Comparison of ENCODE assay signal across 21 cellular contexts in the genomic region with DNA sequence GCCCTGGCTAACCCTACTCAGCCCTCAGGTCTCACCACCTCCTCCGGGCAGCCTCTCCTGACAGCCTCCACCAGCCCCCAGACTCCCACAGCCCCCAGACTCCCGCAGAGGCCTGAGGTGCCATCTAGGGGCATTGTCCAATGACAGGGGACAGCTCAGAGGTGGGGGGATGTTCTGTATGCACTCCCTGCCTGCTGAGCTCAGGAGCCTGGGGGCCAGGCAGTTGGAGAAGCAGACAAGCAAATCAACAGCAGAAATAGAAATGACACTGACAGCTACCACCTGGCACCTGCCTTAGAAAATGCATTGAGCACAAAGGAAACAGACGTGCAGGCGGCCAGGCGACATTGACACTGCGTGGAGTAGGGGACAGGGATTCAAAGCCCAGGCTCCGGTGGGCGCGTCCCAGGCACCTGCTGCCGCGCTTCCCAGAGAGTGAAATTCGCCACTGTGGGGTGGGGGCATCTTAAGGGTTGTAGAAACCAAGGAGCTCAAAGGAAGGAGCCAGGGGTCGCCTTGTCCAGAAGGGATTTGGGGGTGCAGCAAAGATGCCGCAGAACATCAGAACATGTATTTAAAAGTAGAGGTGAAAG. TPM values are rescaled to one million over a fixed set of nuclear protein-coding genes. Genes with fewer than 3 reads are reported as not detected.
DNase-seq lines count a peak whose midpoint lies in the region; ATAC-seq and TF ChIP-seq lines count a peak whose summit lies in the region.
"Had no signal": no experiment of that assay in that cellular context is flagged by ENCODE, and none has a peak within 500 bp of the region (broad histone marks: within the 10 kb centered on the region; RNA-seq: fewer than 3 reads in every experiment).

No MANE protein-coding gene starts in this region.

- CTCF ChIA-PET in IMR-90 (lab: Yijun Ruan, JAX) (no interaction called here), OCI-LY7 (lab: Charles Lee; ENCODE audit: unreplicated experiment) (no interaction called here)

- H3K9me2 ChIP-seq in OCI-LY7 (ENCODE audit: insufficient read depth, low read length) = no peaks in the 10 kb centered on the region

- H3K27me3 ChIP-seq in BLaER1 treated with 17β-estradiol and CSF1 and Interleukin-3, amounts not matched to agents 10 nM and 100 nM = no peaks in the 10 kb centered on the region
- no peaks in the 10 kb centered on the region for H3K27me3 ChIP-seq in IMR-90 (ENCODE audit: control insufficient read depth, insufficient read depth, low read length)
- H3K27me3 ChIP-seq: suprapubic skin had no signal

- H3K79me2 ChIP-seq in OCI-LY7 (ENCODE audit: insufficient read depth, low read depth, low read length) = no peaks in the 10 kb centered on the region

- in situ Hi-C loops in IMR-90 (cut with MboI; ENCODE audit: low sequenced_read_pairs) = no loop called here

- peaks cover 0 to 9% of the 10 kb centered on the region in 2 experiments; a peak in 1 of 4 replicates for H3K79me1 ChIP-seq in IMR-90 (ENCODE audit: low read depth in 1 of 2, low read length in 2 of 2)

- peak overlapping the region; percentile 98 for H3K4ac ChIP-seq in IMR-90 (ENCODE audit: low read depth, low read length)

- peak overlapping the region in 7 of 11 experiments; percentile 60 to 96 (median 87); a peak in 8 of 22 replicates for H3K4me2 ChIP-seq in BLaER1 treated with 17β-estradiol and CSF1 and Interleukin-3, amounts not matched to agents 10 nM and 100 nM
- H3K4me2 ChIP-seq in IMR-90 (ENCODE audit: low read depth, low read length) = no peak overlapping the region
- peak overlapping the region; percentile 39 for H3K4me2 ChIP-seq in OCI-LY7 (ENCODE audit: low read length)
- H3K4me2 ChIP-seq: KMS-11 had no signal

- 0 out of 2 replicates have a peak overlapping the region, but pooled peaks have one; percentile 55 for H2BK20ac ChIP-seq in IMR-90 (ENCODE audit: low read depth, low read length)

- BruUV-seq in IMR-90 (replicated peaks; lab: Mats Ljungman, UMichigan) (no TSS peak), OCI-LY7 (replicated peaks; lab: Mats Ljungman, UMichigan) (no TSS peak)

- DNase-seq in IMR-90 = no peak
- DNase-seq in OCI-LY7 (ENCODE audit: low spot score) = peak; percentile 45
- DNase-seq in left kidney (ENCODE audit: low read depth, low spot score) = peak; percentile 60
- DNase-seq in amygdala (lab: John Stamatoyannopoulos, UW) = no peak
- DNase-seq: activated CD4-positive, alpha-beta T cell treated with anti-CD3 and anti-CD28 coated beads for 4 hours; activated T-cell treated with anti-CD3 and anti-CD28 coated beads for 4 hours; AML-193; foreskin melanocyte; mammary epithelial cell; NCI-H1092 treated with DMSO at 0.1 percent for 48 hours; retina; stimulated activated CD4-positive, alpha-beta T cell treated with anti-CD3 and anti-CD28 coated beads, Interleukin-1b, Interleukin-23, amount 100 ng/mL, for 48 hours had no signal

- peak overlapping the region; percentile 100; the same call in 1 of the 3 replicates for H2BK15ac ChIP-seq in IMR-90 (ENCODE audit: low read depth, low read length)

- H2AFZ ChIP-seq in IMR-90 (replicated peaks; ENCODE audit: low read length, poor library complexity) (peak overlapping the region; percentile 29), OCI-LY7 (ENCODE audit: low read length) (no peak overlapping the region)

- peak overlapping the region in 7 of 11 experiments; percentile 38 to 91 (median 89); a peak in 5 of 22 replicates for H3K27ac ChIP-seq in BLaER1 treated with 17β-estradiol and CSF1 and Interleukin-3, amounts not matched to agents 10 nM and 100 nM
- H3K27ac ChIP-seq in IMR-90 (ENCODE audit: insufficient read depth, low read length) (no peak overlapping the region), OCI-LY7 (ENCODE audit: low read depth, low read length, poor library complexity, severe bottlenecking) (peak overlapping the region; percentile 21)
- H3K27ac ChIP-seq: KMS-11, SK-N-MC, suprapubic skin had no signal

- H2AK9ac ChIP-seq in IMR-90 (replicated peaks; ENCODE audit: low read depth, low read length, poor library complexity) = no peak overlapping the region

- no peak for TF ChIP-seq CTCF in IMR-90 (conservative IDR thresholded peaks at IDR 0.05; ENCODE audit: low read depth, low read length)
- no peak for TF ChIP-seq CTCF in OCI-LY7 (conservative IDR thresholded peaks at IDR 0.05; ENCODE audit: low read length)

- no peaks in the 10 kb centered on the region for H3K36me3 ChIP-seq in BLaER1 treated with 17β-estradiol and CSF1 and Interleukin-3, amounts not matched to agents 10 nM and 100 nM
- H3K36me3 ChIP-seq in IMR-90 (ENCODE audit: control insufficient read depth, insufficient read depth, low read length) = no peaks in the 10 kb centered on the region
- no peaks in the 10 kb centered on the region for H3K36me3 ChIP-seq in OCI-LY7 (ENCODE audit: insufficient read depth, low read length)
- H3K36me3 ChIP-seq: suprapubic skin had no signal

- H2AK5ac ChIP-seq in IMR-90 (ENCODE audit: low read depth, low read length) = peak overlapping the region; percentile 80

- TF ChIP-seq POLR2A in IMR-90 (IDR thresholded peaks at IDR 0.05; ENCODE audit: low read depth, low read length) = no peak

- peaks cover 66 to 93% (median 83%) of the 10 kb centered on the region in 10 experiments for H3K4me1 ChIP-seq in BLaER1 treated with 17β-estradiol and CSF1 and Interleukin-3, amounts not matched to agents 10 nM and 100 nM
- H3K4me1 ChIP-seq in IMR-90 (ENCODE audit: control insufficient read depth, insufficient read depth, low read length) = peaks cover 36% of the 10 kb centered on the region
- peaks cover 43% of the 10 kb centered on the region for H3K4me1 ChIP-seq in OCI-LY7 (ENCODE audit: insufficient read depth, low read length, poor library complexity, severe bottlenecking)

- H3K56ac ChIP-seq in IMR-90 (ENCODE audit: extremely low read depth, insufficient read depth, low read length) = no peak overlapping the region

- ATAC-seq in IMR-90 (ENCODE audit: low read depth) = no peak
- no peak for ATAC-seq in GM19397 (IDR thresholded peaks at IDR 0.05; ENCODE audit: unreplicated experiment)
- no peak for ATAC-seq in GM21723 (IDR thresholded peaks at IDR 0.05; ENCODE audit: unreplicated experiment)
- ATAC-seq in HG03135 (IDR thresholded peaks at IDR 0.05; ENCODE audit: unreplicated experiment) = no peak
- ATAC-seq: activated naive CD4-positive, alpha-beta T cell treated with anti-CD3 and anti-CD28 coated beads, Interleukin-2, amount 50 U/mL, for 72 hours; natural killer cell treated with Interleukin-12 subunit alpha and Interleukin-12 subunit beta and Interleukin-15 and Interleukin-18, amount 100 ng/mL, for 72 hours had no signal

- 95% methylated on average over 7 of the region's 14 CpGs; no CpG with 5 or more reads in 1 of the 2 experiments for WGBS in IMR-90 (ENCODE audit: extremely low coverage in 2 of 2, insufficient read length in 1 of 2), 2 experiments

- no peak overlapping the region for H4K5ac ChIP-seq in IMR-90 (ENCODE audit: low read depth, low read length)

- H3K9me1 ChIP-seq in IMR-90 (ENCODE audit: insufficient read depth, low read length) = peaks cover 27% of the 10 kb centered on the region

- TF ChIP-seq RAD21 in IMR-90 (IDR thresholded peaks at IDR 0.05; ENCODE audit: low read length) = no peak

- intact Hi-C loops in IMR-90 (cut with micrococcal nuclease) (no loop called here), OCI-LY7 (cut with micrococcal nuclease; ENCODE audit: unreplicated experiment) (loop anchor here (10.0 kb wide), 1 partner anchor 315 kb away; no protein-coding TSS in a partner anchor)

- no peak overlapping the region for H3K4me3 ChIP-seq in BLaER1 treated with 17β-estradiol and CSF1 and Interleukin-3, amounts not matched to agents 10 nM and 100 nM
- no peak overlapping the region for H3K4me3 ChIP-seq in IMR-90 (ENCODE audit: insufficient read depth, low read depth, low read length)
- no peak overlapping the region for H3K4me3 ChIP-seq in OCI-LY7 (ENCODE audit: low read depth, low read length, poor library complexity, severe bottlenecking)
- H3K4me3 ChIP-seq: SK-N-MC, suprapubic skin had no signal

- H3K14ac ChIP-seq in IMR-90 (replicated peaks; ENCODE audit: low read depth, low read length) = no peak overlapping the region

- no peaks in the 10 kb centered on the region for H3K9me3 ChIP-seq in BLaER1 treated with 17β-estradiol and CSF1 and Interleukin-3, amounts not matched to agents 10 nM and 100 nM (replicated peaks in 1 of 11)
- H3K9me3 ChIP-seq in IMR-90 (ENCODE audit: control insufficient read depth, insufficient read depth, low read length) (no peaks in the 10 kb centered on the region), OCI-LY7 (ENCODE audit: low read length) (no peaks in the 10 kb centered on the region)
- H3K9me3 ChIP-seq: suprapubic skin had no signal

- no peak overlapping the region for H3K18ac ChIP-seq in IMR-90 (ENCODE audit: low read depth, low read length)

- peak overlapping the region; percentile 0 for H2BK5ac ChIP-seq in IMR-90 (ENCODE audit: low read depth, low read length, poor library complexity, severe bottlenecking)

- peak overlapping the region in 3 of 11 experiments; percentile 33 to 75 (median 33); a peak in 3 of 22 replicates for H3K9ac ChIP-seq in BLaER1 treated with 17β-estradiol and CSF1 and Interleukin-3, amounts not matched to agents 10 nM and 100 nM
- H3K9ac ChIP-seq in IMR-90 (ENCODE audit: low read depth, low read length) = no peak overlapping the region
- H3K9ac ChIP-seq: KMS-11 had no signal

- H4K20me1 ChIP-seq in BLaER1 treated with 17β-estradiol and CSF1 and Interleukin-3, amounts not matched to agents 10 nM and 100 nM = no peaks in the 10 kb centered on the region
- H4K20me1 ChIP-seq in IMR-90 (ENCODE audit: insufficient read depth, low read length) = no peaks in the 10 kb centered on the region
- H4K20me1 ChIP-seq in OCI-LY7 (ENCODE audit: insufficient read depth, low read length) = no peaks in the 10 kb centered on the region

- H4K91ac ChIP-seq in IMR-90 (ENCODE audit: insufficient read depth, low read depth, low read length) = peak overlapping the region; percentile 41; the same call in 1 of the 2 replicates

- POLR2A ChIA-PET in IMR-90 (lab: Charles Lee; ENCODE audit: unreplicated experiment) (no interaction called here), OCI-LY7 (lab: Charles Lee) (interaction anchor here (0.7 kb wide), 1 partner anchor 58 kb away, joined by 3 read pairs; no protein-coding TSS in a partner anchor)

- dilution Hi-C loops in IMR-90 (cut with HindIII; ENCODE audit: low sequenced_read_pairs, unreplicated experiment) = no loop called here

- no peak overlapping the region for H3K23ac ChIP-seq in IMR-90 (ENCODE audit: low read depth, low read length)

- H4K8ac ChIP-seq in IMR-90 (ENCODE audit: low read depth in 2 of 2, low read length in 2 of 2) = no peak overlapping the region

- H2BK120ac ChIP-seq in IMR-90 (ENCODE audit: low read depth, low read length) = peak overlapping the region; percentile 99

TF ChIP-seq in IMR-90, 13 proteins besides CTCF, POLR2A, EP300 and RAD21 (continues in another document):
- no peak for TF ChIP-seq BHLHE40 (IDR thresholded peaks at IDR 0.05; ENCODE audit: low read depth, low read length)
- TF ChIP-seq FOS (IDR thresholded peaks at IDR 0.05; ENCODE audit: low read depth, low read length) = no peak
- TF ChIP-seq SMC3 (IDR thresholded peaks at IDR 0.05; ENCODE audit: low read depth, low read length) = no peak

RNA-seq across cellular contexts. Expression of gene WNT7B, which starts 22.5 kb away (rescaled TPM):
- total RNA-seq in IMR-90 (2012; rRNA removed) (under 0.01 TPM in 2 replicates), OCI-LY7 (2022) (not detected in 2 replicates)
- polyA plus RNA-seq in IMR-90 (2012; rRNA removed) = 0.15 and 0.16 TPM in 2 replicates
- 0.21 and 0.23 TPM in 2 replicates for polyA plus RNA-seq in IMR-90 (2012; cell fraction: cytosol; rRNA removed)
- 0.10 and 0.15 TPM in 2 replicates for polyA plus RNA-seq in IMR-90 (2012; cell fraction: nucleus; rRNA removed; ENCODE audit: low replicate concordance)
- total RNA-seq in OCI-LY7 (2014; rRNA removed; shearing (Covaris generic)) = not detected in 2 replicates
- total RNA-seq: natural killer cell treated with Interleukin-12 subunit alpha and Interleukin-12 subunit beta and Interleukin-15 and Interleukin-18, amount 100 ng/mL, for 72 hours had no signal

Comparison
In these comparisons a context has a peak if more than half of its experiments do, and no peak if none do; other contexts are left out.
1. DNase-seq: peak in OCI-LY7 (single experiment) and left kidney (single experiment); none in IMR-90 (single experiment) and amygdala (0 of 56).